8 cellular contexts compared by ENCODE assay signal in the genomic region with DNA sequence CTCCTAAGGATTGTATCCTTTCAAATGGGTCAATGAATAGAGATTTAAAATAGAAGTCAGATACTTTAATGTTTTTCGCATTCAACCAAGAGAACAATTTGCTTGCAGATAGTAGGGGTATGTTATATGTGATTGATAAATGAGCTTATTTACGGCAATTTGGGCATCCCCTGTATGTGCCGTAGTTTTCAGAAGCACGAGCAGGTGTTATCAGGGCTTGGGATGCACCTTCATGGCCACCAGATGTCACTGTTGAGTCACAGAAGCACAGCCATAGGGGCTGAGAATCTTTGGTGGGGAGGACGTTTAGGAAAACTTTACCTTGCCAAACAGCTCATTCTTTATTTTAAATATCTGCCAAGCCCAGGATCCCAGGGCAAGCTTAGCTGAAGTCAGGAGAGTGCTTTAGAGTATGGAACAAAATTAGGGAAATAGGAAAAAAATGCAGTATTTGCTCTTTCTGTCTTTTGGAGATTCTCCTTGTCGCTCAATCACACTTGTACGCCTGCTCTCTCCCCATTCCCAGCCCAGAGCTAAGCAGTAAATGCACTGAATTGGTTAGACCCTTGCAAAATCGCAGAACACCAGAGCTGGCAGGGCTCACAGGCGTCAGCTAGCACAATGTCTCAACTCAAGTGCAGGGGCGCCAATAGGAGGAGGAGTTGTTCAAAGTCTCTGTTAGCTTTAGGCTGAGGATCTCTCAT.
DNase-seq lines count a peak whose midpoint lies in the region; ATAC-seq and TF ChIP-seq lines count a peak whose summit lies in the region.

No MANE protein-coding gene starts in this region.

- TF ChIP-seq POLR2A in transverse colon (IDR thresholded peaks at IDR 0.05), result no peak

- H3K27ac ChIP-seq in Panc1 (ENCODE audit: low read length) (no peak overlapping the region), transverse colon (no peak overlapping the region)

- H3K4me3 Mint-ChIP-seq in activated T-helper 1 cell treated with anti-CD3 and anti-CD28 coated beads, Interleukin-12 subunit alpha, Interleukin-12 subunit beta, Interleukin-2, Interleukin-4 antibody, amounts not matched to agents 30 ng/mL and 10 ng/mL and 1 ng/mL, durations not matched to agents 14 hours and 24 hours and 36 hours, result no peak overlapping the region

- H3K27me3 Mint-ChIP-seq in activated T-helper 1 cell treated with anti-CD3 and anti-CD28 coated beads, Interleukin-12 subunit alpha, Interleukin-12 subunit beta, Interleukin-2, Interleukin-4 antibody, amounts not matched to agents 30 ng/mL and 10 ng/mL and 1 ng/mL, durations not matched to agents 14 hours and 24 hours and 36 hours (ENCODE audit: insufficient read depth), result peaks cover 7% of the 10 kb centered on the region

- no peak for TF ChIP-seq EP300 in transverse colon (IDR thresholded peaks at IDR 0.05; ENCODE audit: low read depth)

- H3K27me3 ChIP-seq in Panc1 (ENCODE audit: control insufficient read depth, insufficient read depth, low read length) (peaks cover 4% of the 10 kb centered on the region; the same call in 1 of the 2 replicates), transverse colon (peaks cover 8% of the 10 kb centered on the region)

- intact Hi-C loops in Panc1 (cut with micrococcal nuclease; ENCODE audit: unreplicated experiment), result loop anchor here (1.0 to 10.0 kb wide), 5 partner anchors 194 to 952 kb away; no protein-coding TSS in a partner anchor
- intact Hi-C loops in activated T-helper 1 cell treated with anti-CD3 and anti-CD28 coated beads, Interleukin-12 subunit alpha, Interleukin-12 subunit beta, Interleukin-2, Interleukin-4 antibody, amounts not matched to agents 30 ng/mL and 10 ng/mL and 1 ng/mL, durations not matched to agents 14 hours and 24 hours and 36 hours (cut with micrococcal nuclease), result loop anchor here (5.0 kb wide), 1 partner anchor 374 kb away; no protein-coding TSS in a partner anchor
- intact Hi-C loops in transverse colon (cut with DNase I; ENCODE audit: low total_unique reads), result no loop called here

- WGBS in transverse colon (ENCODE audit: low coverage in 1 of 2), 2 donors, result 18 to 24% methylated on average over 6 to 10 of the region's 10 CpGs

- no peak overlapping the region for H3K27ac Mint-ChIP-seq in activated T-helper 1 cell treated with anti-CD3 and anti-CD28 coated beads, Interleukin-12 subunit alpha, Interleukin-12 subunit beta, Interleukin-2, Interleukin-4 antibody, amounts not matched to agents 30 ng/mL and 10 ng/mL and 1 ng/mL, durations not matched to agents 14 hours and 24 hours and 36 hours

- peaks cover 14% of the 10 kb centered on the region for H3K9me3 Mint-ChIP-seq in activated T-helper 1 cell treated with anti-CD3 and anti-CD28 coated beads, Interleukin-12 subunit alpha, Interleukin-12 subunit beta, Interleukin-2, Interleukin-4 antibody, amounts not matched to agents 30 ng/mL and 10 ng/mL and 1 ng/mL, durations not matched to agents 14 hours and 24 hours and 36 hours

- no TSS peak for BruUV-seq in Panc1 (replicated peaks; lab: Mats Ljungman, UMichigan)

- H3K4me1 Mint-ChIP-seq in activated T-helper 1 cell treated with anti-CD3 and anti-CD28 coated beads, Interleukin-12 subunit alpha, Interleukin-12 subunit beta, Interleukin-2, Interleukin-4 antibody, amounts not matched to agents 30 ng/mL and 10 ng/mL and 1 ng/mL, durations not matched to agents 14 hours and 24 hours and 36 hours (ENCODE audit: low read depth), result no peaks in the 10 kb centered on the region

- H3K9me3 ChIP-seq in Panc1 (ENCODE audit: control insufficient read depth, insufficient read depth, low read depth, low read length) (no peaks in the 10 kb centered on the region), transverse colon (no peaks in the 10 kb centered on the region)

- no peak overlapping the region for H3K4me3 ChIP-seq in Panc1 (ENCODE audit: low read depth in 2 of 2, low read length in 2 of 2)
- H3K4me3 ChIP-seq in fibroblast of villous mesenchyme (ENCODE audit: low read depth, low read length), result no peak overlapping the region
- no peak overlapping the region for H3K4me3 ChIP-seq in transverse colon

- ATAC-seq in HG03159 (IDR thresholded peaks at IDR 0.05; ENCODE audit: unreplicated experiment), result peak; percentile 91
- peak; percentile 84 for ATAC-seq in Panc1
- ATAC-seq in omental fat pad (ENCODE audit: low FRiP score), result peak; percentile 64

- no peaks in the 10 kb centered on the region for H3K36me3 ChIP-seq in Panc1 (ENCODE audit: control insufficient read depth, insufficient read depth, low read length)
- no peaks in the 10 kb centered on the region for H3K36me3 ChIP-seq in transverse colon

- H3K4me1 ChIP-seq in Panc1 (ENCODE audit: control insufficient read depth, insufficient read depth, low read length), result no peaks in the 10 kb centered on the region
- H3K4me1 ChIP-seq in transverse colon, result no peaks in the 10 kb centered on the region

- H3K36me3 Mint-ChIP-seq in activated T-helper 1 cell treated with anti-CD3 and anti-CD28 coated beads, Interleukin-12 subunit alpha, Interleukin-12 subunit beta, Interleukin-2, Interleukin-4 antibody, amounts not matched to agents 30 ng/mL and 10 ng/mL and 1 ng/mL, durations not matched to agents 14 hours and 24 hours and 36 hours (ENCODE audit: low read depth), result no peaks in the 10 kb centered on the region

- TF ChIP-seq CTCF in Panc1 (IDR thresholded peaks at IDR 0.05) (peak; percentile 84), fibroblast of villous mesenchyme (IDR thresholded peaks at IDR 0.05; ENCODE audit: insufficient read depth, low read depth, low read length) (peak; percentile 97), omental fat pad (IDR thresholded peaks at IDR 0.05) (peak in 1 of 3 donors; percentile 36), transverse colon (IDR thresholded peaks at IDR 0.05) (peak; percentile 78 to 89 (median 86))

- DNase-seq in NCI-H345 (lab: John Stamatoyannopoulos, UW) (peak; percentile 64), NCI-H345 treated with DMSO at 0.1 percent for 48 hours (lab: John Stamatoyannopoulos, UW; ENCODE audit: unreplicated experiment) (no peak), Panc1 (ENCODE audit: low read depth, low spot score) (peak; percentile 36), fibroblast of villous mesenchyme (ENCODE audit: low read depth) (peak; percentile 53), omental fat pad (ENCODE audit: low spot score) (no peak), transverse colon (peak; percentile 42)
- DNase-seq in activated T-helper 1 cell treated with anti-CD3 and anti-CD28 coated beads, Interleukin-12 subunit alpha, Interleukin-12 subunit beta, Interleukin-2, Interleukin-4 antibody, amounts not matched to agents 30 ng/mL and 10 ng/mL and 1 ng/mL, durations not matched to agents 14 hours and 24 hours and 36 hours (ENCODE audit: low spot score), result peak; percentile 19

- POLR2A ChIA-PET in Panc1 (lab: Charles Lee), result no interaction called here

- CTCF ChIA-PET in Panc1 (lab: Charles Lee), result interaction anchor here (0.6 to 1.2 kb wide), 3 partner anchors 193 to 915 kb away, joined by 3 to 6 read pairs (median 3); no protein-coding TSS in a partner anchor

- in situ Hi-C loops in Panc1 (cut with HindIII; ENCODE audit: low pct_unique_long_range_greater_than_20kb, low sequenced_read_pairs), result no loop called here
- in situ Hi-C loops in transverse colon (cut with MboI; ENCODE audit: low pct_ligation_motif_present in 1 of 4, low pct_unique_long_range_greater_than_20kb in 1 of 4, low sequenced_read_pairs in 3 of 4), result loop anchor here in 3 of 4 donors (10.0 to 25.0 kb wide), 4 partner anchors 321 to 951 kb away; no protein-coding TSS in a partner anchor

Comparison
In these comparisons a context has a peak if more than half of its experiments do, and no peak if none do; other contexts are left out.
1. DNase-seq: peak in NCI-H345 (single experiment), Panc1 (single experiment), activated T-helper 1 cell treated with anti-CD3 and anti-CD28 coated beads, Interleukin-12 subunit alpha, Interleukin-12 subunit beta, Interleukin-2, Interleukin-4 antibody, amounts not matched to agents 30 ng/mL and 10 ng/mL and 1 ng/mL, durations not matched to agents 14 hours and 24 hours and 36 hours (single experiment), fibroblast of villous mesenchyme (single experiment) and transverse colon (single experiment); none in NCI-H345 treated with DMSO at 0.1 percent for 48 hours (single experiment) and omental fat pad (single experiment).
2. Peak in every context shown above with its lines, with median percentiles within 50 percentile points of each other: ATAC-seq.